ENCODE assay signal across 1 cellular context in genomic region chr20:63544241-63544957, GRCh38.
TF ChIP-seq lines count a peak whose summit lies in the region.

No MANE protein-coding gene starts in this region.

TF ChIP-seq in HepG2, 621 proteins besides CTCF, POLR2A, EP300 and RAD21 (continued from another document and continues in another):
- TF ChIP-seq ATF6 (CRISPR knock-in tag; conservative IDR thresholded peaks at IDR 0.05) (no peak), SALL2 (CRISPR knock-in tag; IDR thresholded peaks at IDR 0.05) (peak; percentile 22; the same call in 1 of the 2 replicates), KMT2B (CRISPR knock-in tag; IDR thresholded peaks at IDR 0.05) (peak; percentile 17; the same call in 1 of the 2 replicates), ZNF552 (CRISPR knock-in tag; IDR thresholded peaks at IDR 0.05; ENCODE audit: borderline replicate concordance) (no peak), ZBTB7A (CRISPR knock-in tag; IDR thresholded peaks at IDR 0.05) (peak; percentile 86), TRIM24 (CRISPR knock-in tag; IDR thresholded peaks at IDR 0.05) (peak; percentile 59; the same call in 1 of the 2 replicates), SP2 (CRISPR knock-in tag; IDR thresholded peaks at IDR 0.05) (peak; percentile 28; the same call in 1 of the 2 replicates), PAXIP1 (CRISPR knock-in tag; conservative IDR thresholded peaks at IDR 0.05) (peak; percentile 85), ZNF619 (CRISPR knock-in tag; IDR thresholded peaks at IDR 0.05) (0 out of 2 replicates have a peak, but pooled peaks have one; percentile 44), MEF2D (CRISPR knock-in tag; IDR thresholded peaks at IDR 0.05) (peak; percentile 43; the same call in 1 of the 2 replicates), HNF4A (CRISPR knock-in tag; IDR thresholded peaks at IDR 0.05) (peak; percentile 96), ZSCAN25 (CRISPR knock-in tag; IDR thresholded peaks at IDR 0.05) (0 out of 2 replicates have a peak, but pooled peaks have one; percentile 53), RXRA (CRISPR knock-in tag; IDR thresholded peaks at IDR 0.05) (peak; percentile 86), DPF2 (CRISPR knock-in tag; IDR thresholded peaks at IDR 0.05; ENCODE audit: borderline replicate concordance, low read depth) (no peak), MZF1 (CRISPR knock-in tag; IDR thresholded peaks at IDR 0.05; ENCODE audit: borderline replicate concordance) (0 out of 2 replicates have a peak, but pooled peaks have one; percentile 36), NKX3-1 (CRISPR knock-in tag; IDR thresholded peaks at IDR 0.05) (no peak), ZNF609 (CRISPR knock-in tag; IDR thresholded peaks at IDR 0.05; ENCODE audit: borderline replicate concordance) (peak; percentile 63; the same call in 1 of the 2 replicates), ZFP91 (CRISPR knock-in tag; IDR thresholded peaks at IDR 0.05; ENCODE audit: borderline replicate concordance) (peak; percentile 43; the same call in 1 of the 2 replicates), CC2D1A (CRISPR knock-in tag; IDR thresholded peaks at IDR 0.05) (no peak), HNRNPL (IDR thresholded peaks at IDR 0.05; ENCODE audit: low read depth, low read length) (peak; percentile 62; the same call in 1 of the 2 replicates), BRCA1 (CRISPR knock-in tag; IDR thresholded peaks at IDR 0.05) (no peak), ZFX (CRISPR knock-in tag; IDR thresholded peaks at IDR 0.05; ENCODE audit: low read depth) (peak; percentile 47; the same call in 1 of the 2 replicates), USF2 (IDR thresholded peaks at IDR 0.05; ENCODE audit: low read depth, low read length) (no peak), USF2 (CRISPR knock-in tag; IDR thresholded peaks at IDR 0.05; ENCODE audit: borderline replicate concordance) (no peak), UBTF (CRISPR knock-in tag; IDR thresholded peaks at IDR 0.05) (peak; percentile 56), ZNF329 (CRISPR knock-in tag; IDR thresholded peaks at IDR 0.05; ENCODE audit: low read depth) (0 out of 2 replicates have a peak, but pooled peaks have one; percentile 18), TSC22D2 (CRISPR knock-in tag; IDR thresholded peaks at IDR 0.05; ENCODE audit: borderline replicate concordance) (0 out of 2 replicates have a peak, but pooled peaks have one; percentile 25), TBX2 (CRISPR knock-in tag; IDR thresholded peaks at IDR 0.05; ENCODE audit: borderline replicate concordance) (0 out of 2 replicates have a peak, but pooled peaks have one; percentile 24), FOSL2 (CRISPR knock-in tag; IDR thresholded peaks at IDR 0.05) (peak; percentile 14; the same call in 1 of the 2 replicates), PATZ1 (CRISPR knock-in tag; IDR thresholded peaks at IDR 0.05) (peak; percentile 62), SMC3 (IDR thresholded peaks at IDR 0.05; ENCODE audit: low read length) (no peak), PBX2 (CRISPR knock-in tag; IDR thresholded peaks at IDR 0.05) (no peak), CEBPB (IDR thresholded peaks at IDR 0.05; ENCODE audit: borderline replicate concordance, low read depth, low read length) (no peak), NR2F6 (IDR thresholded peaks at IDR 0.05) (peak; percentile 29; the same call in 1 of the 2 replicates), NR2F6 (CRISPR knock-in tag; IDR thresholded peaks at IDR 0.05) (no peak), ZNF556 (CRISPR knock-in tag; IDR thresholded peaks at IDR 0.05; ENCODE audit: borderline replicate concordance) (0 out of 2 replicates have a peak, but pooled peaks have one; percentile 55), IRX3 (CRISPR knock-in tag; IDR thresholded peaks at IDR 0.05; ENCODE audit: borderline replicate concordance, low read depth) (no peak), HOXA3 (CRISPR knock-in tag; IDR thresholded peaks at IDR 0.05) (peak; percentile 15; the same call in 1 of the 2 replicates), SOX13 (IDR thresholded peaks at IDR 0.05) (no peak), SOX13 (CRISPR knock-in tag; conservative IDR thresholded peaks at IDR 0.05 in 1 of 2, IDR thresholded peaks at IDR 0.05 in 1 of 2) (0 out of 4 replicates have a peak, but pooled peaks of 1 of the 2 experiments have one; percentile 19), SALL1 (CRISPR knock-in tag; IDR thresholded peaks at IDR 0.05) (peak; percentile 60; the same call in 1 of the 2 replicates), SAFB2 (CRISPR knock-in tag; IDR thresholded peaks at IDR 0.05; ENCODE audit: borderline replicate concordance, low read depth) (peak; percentile 56; the same call in 1 of the 2 replicates), ATAD3A (CRISPR knock-in tag; IDR thresholded peaks at IDR 0.05) (no peak)
